8 cellular contexts compared by ENCODE assay signal in the genomic region with DNA sequence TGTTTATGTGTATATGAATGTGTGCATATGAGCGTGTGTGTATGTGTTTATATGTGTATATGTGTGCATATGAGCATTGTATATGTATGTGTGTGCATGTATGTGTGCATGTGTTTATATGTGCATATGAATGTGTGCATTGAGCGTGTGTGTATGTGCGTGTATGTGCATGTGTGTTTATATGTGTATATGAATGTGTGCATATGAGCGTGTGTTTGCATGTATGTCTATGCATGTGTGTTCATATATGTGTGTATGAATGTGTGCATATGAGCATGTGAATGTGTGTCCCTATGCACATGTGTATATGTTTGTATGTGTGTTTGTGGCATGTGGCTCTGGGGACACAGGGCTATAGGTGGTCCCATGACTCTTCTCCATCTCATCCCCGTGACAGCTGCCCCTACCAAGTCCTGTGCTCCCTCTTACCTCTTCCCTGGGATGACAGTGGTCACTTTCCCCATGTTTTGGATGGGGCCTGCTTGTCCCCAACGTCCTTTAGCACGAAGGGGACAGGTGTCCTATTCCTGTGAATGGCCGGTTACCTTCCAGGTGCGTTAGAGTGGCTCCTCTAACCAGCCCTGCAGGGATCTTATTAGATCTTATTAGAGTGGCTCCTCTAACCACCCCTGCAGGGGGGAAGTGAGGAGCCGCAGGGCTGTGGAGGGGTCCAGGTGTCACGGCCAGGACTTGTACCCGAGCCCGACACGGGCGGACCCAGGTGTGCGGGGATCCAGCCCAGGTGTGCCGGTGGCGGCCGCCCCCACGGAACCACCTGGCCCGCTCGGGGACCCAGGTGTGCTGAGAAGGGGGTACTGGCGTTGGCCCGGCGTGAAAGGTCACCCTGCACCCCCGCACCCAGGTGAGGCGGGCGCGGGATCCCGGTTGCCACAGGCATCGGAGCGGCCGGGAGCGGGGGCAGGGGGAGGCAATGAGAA.
DNase-seq lines count a peak whose midpoint lies in the region; ATAC-seq and FAIRE-seq lines count a peak whose summit lies in the region.

No MANE protein-coding gene starts in this region.

- peak overlapping the region; percentile 96 for H3K18ac ChIP-seq in neuronal stem cell (ENCODE audit: low read length)

- no peaks in the 10 kb centered on the region for H3K79me1 ChIP-seq in neuronal stem cell (ENCODE audit: low read depth, low read length)

- H3K14ac ChIP-seq in neuronal stem cell (ENCODE audit: low read length) = peak overlapping the region; percentile 57

- peak overlapping the region; percentile 86 for H2BK15ac ChIP-seq in neuronal stem cell (ENCODE audit: low read length)

- peaks cover 0 to 11% of the 10 kb centered on the region in 2 donors for H3K4me1 Mint-ChIP-seq in effector memory CD8-positive, alpha-beta T cell (ENCODE audit: low read depth in 2 of 2)

- in situ Hi-C loops in G401 (cut with HindIII; ENCODE audit: low sequenced_read_pairs) = no loop called here

- no peak overlapping the region for H2BK5ac ChIP-seq in neuronal stem cell (ENCODE audit: low read length)

- H2BK120ac ChIP-seq in neuronal stem cell (ENCODE audit: low read depth, low read length) = peak overlapping the region; percentile 75

- H3K4me2 ChIP-seq in neuronal stem cell (ENCODE audit: insufficient read depth, low read length, poor library complexity, severe bottlenecking) = peak overlapping the region; percentile 97

- DNase-seq in GM19239 (ENCODE audit: insufficient read length, low spot score) = no peak
- DNase-seq in Jurkat, Clone E6-1 (ENCODE audit: low read depth, low spot score) = no peak
- no peak for DNase-seq in effector memory CD8-positive, alpha-beta T cell
- no peak for DNase-seq in neuronal stem cell (ENCODE audit: low spot score)
- no peak for DNase-seq in kidney glomerular epithelial cell (lab: John Stamatoyannopoulos, UW)
- DNase-seq in UCSD-AML1 (lab: John Stamatoyannopoulos, UW; ENCODE audit: unreplicated experiment) = no peak
- DNase-seq in G401 (ENCODE audit: low spot score) = no peak

- peak; percentile 70 for FAIRE-seq in GM19239 (lab: Jason Lieb, UNC)

- no peaks in the 10 kb centered on the region for H3K36me3 Mint-ChIP-seq in effector memory CD8-positive, alpha-beta T cell (ENCODE audit: insufficient read depth)

- H3K9ac ChIP-seq in neuronal stem cell (ENCODE audit: low read depth, low read length, poor library complexity) = peak overlapping the region; percentile 82

- peak overlapping the region; percentile 11; the same call in 1 of the 2 replicates for H3K4me3 ChIP-seq in Jurkat, Clone E6-1 (ENCODE audit: low read length)
- peak overlapping the region; percentile 44 to 72 for H3K4me3 ChIP-seq in neuronal stem cell (ENCODE audit: low read length in 2 of 2)

- peak overlapping the region; percentile 42 to 48 for H3K4me3 Mint-ChIP-seq in effector memory CD8-positive, alpha-beta T cell

- no CpG with 5 or more reads among the region's 34 CpGs for WGBS in neuronal stem cell (ENCODE audit: extremely low coverage in 2 of 2, insufficient read length in 2 of 2, insufficient replicate concordance in 1 of 2), 2 donors

- no peak overlapping the region for H2BK12ac ChIP-seq in neuronal stem cell (ENCODE audit: low read length)

- peaks cover 2% of the 10 kb centered on the region in 2 donors for H3K9me3 ChIP-seq in neuronal stem cell (replicated peaks in 1 of 2; ENCODE audit: control insufficient read depth in 2 of 2, insufficient read depth in 1 of 2, low read depth in 1 of 2, low read length in 2 of 2)

- no peaks in the 10 kb centered on the region for H3K9me3 Mint-ChIP-seq in effector memory CD8-positive, alpha-beta T cell

- H4K91ac ChIP-seq in neuronal stem cell (ENCODE audit: low read depth, low read length, poor library complexity) = no peak overlapping the region

- no peaks in the 10 kb centered on the region for H3K36me3 ChIP-seq in neuronal stem cell (replicated peaks in 1 of 2; ENCODE audit: control insufficient read depth in 2 of 2, insufficient read depth in 2 of 2, low read length in 2 of 2)

- H3K4ac ChIP-seq in neuronal stem cell (ENCODE audit: low read length) = no peak overlapping the region

- H3K23ac ChIP-seq in neuronal stem cell (ENCODE audit: low read depth, low read length, poor library complexity) = peak overlapping the region; percentile 68

- H3K27me3 ChIP-seq in neuronal stem cell (ENCODE audit: control insufficient read depth in 3 of 3, insufficient read depth in 3 of 3, low read depth in 1 of 3, low read length in 3 of 3) = peaks cover 0 to 9% (median 0%) of the 10 kb centered on the region in 3 experiments

- peak overlapping the region; percentile 8 for H2AK5ac ChIP-seq in neuronal stem cell (ENCODE audit: low read depth, low read length)

- no peak overlapping the region for H3K27ac ChIP-seq in neuronal stem cell (replicated peaks; ENCODE audit: low read length)

- H3K27me3 Mint-ChIP-seq in effector memory CD8-positive, alpha-beta T cell = peaks cover 40 to 56% of the 10 kb centered on the region in 2 donors

- ATAC-seq in effector memory CD8-positive, alpha-beta T cell (replicated peaks) = no peak
- ATAC-seq in GM21390 (IDR thresholded peaks at IDR 0.05; ENCODE audit: unreplicated experiment) = no peak

- no peak overlapping the region for H4K8ac ChIP-seq in neuronal stem cell (ENCODE audit: low read depth, low read length)

- peak overlapping the region; percentile 97 for H2AFZ ChIP-seq in neuronal stem cell (ENCODE audit: low read length)

- H3K27ac Mint-ChIP-seq in effector memory CD8-positive, alpha-beta T cell = no peak overlapping the region

- peaks cover 0 to 2% of the 10 kb centered on the region in 2 donors for H3K4me1 ChIP-seq in neuronal stem cell (ENCODE audit: control insufficient read depth in 2 of 2, insufficient read depth in 1 of 2, low read depth in 1 of 2, low read length in 2 of 2)
